In the genomic region with DNA sequence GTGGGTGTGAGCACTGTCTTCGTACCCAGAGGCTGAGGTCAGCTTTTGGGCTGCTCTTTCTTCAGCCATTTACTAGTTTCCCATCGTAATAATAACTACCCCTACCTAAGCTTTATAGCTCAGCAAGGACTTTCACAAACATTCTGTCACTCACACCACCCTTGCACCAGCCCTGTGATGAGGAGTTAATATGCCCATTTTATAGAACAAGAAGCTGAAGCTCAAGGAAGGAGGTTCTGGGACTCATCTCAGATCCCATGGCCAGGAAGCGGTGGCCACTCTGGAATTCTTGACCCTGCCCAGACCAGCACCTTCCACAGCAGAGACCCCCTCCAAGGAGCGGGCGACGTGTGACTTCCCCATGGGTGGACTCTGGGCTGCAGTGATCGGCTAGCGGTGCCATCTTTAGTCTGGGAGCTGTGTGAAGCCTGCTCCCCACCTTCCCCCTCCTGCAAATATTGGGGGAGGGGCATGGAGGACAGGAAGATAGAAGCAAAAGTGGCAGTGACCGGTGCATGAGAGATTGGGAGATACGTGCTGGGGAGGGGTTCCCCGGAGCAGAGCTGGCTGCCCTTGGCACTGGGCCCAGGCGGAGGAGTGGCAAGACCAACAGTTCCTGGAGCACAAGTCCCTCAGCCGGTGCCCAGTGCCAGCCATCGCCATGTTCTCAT, we compare ENCODE assay signal across 8 cellular contexts.
A peak's percentile ranks its signal among the peaks of the same experiment; 100 is the strongest.
DNase-seq lines count a peak whose midpoint lies in the region; ATAC-seq and TF ChIP-seq lines count a peak whose summit lies in the region.

No MANE protein-coding gene starts in this region.

- intact Hi-C loops in thyroid gland (cut with DNase I) = loop anchor here (5.0 kb wide), 1 partner anchor 86 kb away; no protein-coding TSS in a partner anchor

- no peaks in the 10 kb centered on the region for H3K36me3 ChIP-seq in thyroid gland

- TF ChIP-seq POLR2A in thyroid gland (IDR thresholded peaks at IDR 0.05) = peak in 1 of 2 donors; percentile 21

- WGBS in thyroid gland, 2 donors = 46 to 56% methylated on average over 13 of the region's 14 CpGs

- no peak overlapping the region for H3K4me3 ChIP-seq in thyroid gland (replicated peaks in 1 of 3)

- H3K27me3 ChIP-seq in thyroid gland = no peaks in the 10 kb centered on the region

- no peak for TF ChIP-seq CTCF in VCaP (conservative IDR thresholded peaks at IDR 0.05)
- TF ChIP-seq CTCF in thyroid gland (IDR thresholded peaks at IDR 0.05) = no peak

- no peaks in the 10 kb centered on the region for H3K9me3 ChIP-seq in thyroid gland

- ATAC-seq in activated CD4-positive, CD25-positive, alpha-beta regulatory T cell treated with anti-CD3 and anti-CD28 coated beads, Interleukin-2, amount 50 U/mL, for 24 hours = no peak
- peak; percentile 7 for ATAC-seq in left lobe of liver
- no peak for ATAC-seq in HG02798 (IDR thresholded peaks at IDR 0.05; ENCODE audit: poor library complexity, unreplicated experiment)
- no peak for ATAC-seq in GM19395 (IDR thresholded peaks at IDR 0.05; ENCODE audit: unreplicated experiment)

- H3K4me1 ChIP-seq in thyroid gland = peaks cover 34 to 51% of the 10 kb centered on the region in 2 donors

- peak overlapping the region; percentile 99 for H3K27ac ChIP-seq in VCaP
- H3K27ac ChIP-seq in thyroid gland = peak overlapping the region; percentile 81 to 95 (median 87)

- peak; percentile 25 for DNase-seq in activated CD4-positive, CD25-positive, alpha-beta regulatory T cell treated with anti-CD3 and anti-CD28 coated beads, Interleukin-2, amount 50 U/mL, for 72 hours
- peak; percentile 90 for DNase-seq in left lobe of liver (ENCODE audit: low spot score)
- peak; percentile 95 to 97 for DNase-seq in thyroid gland
- no peak for DNase-seq in iPS-NIHi11 (ENCODE audit: low spot score)
